In genomic region chr2:231604685-231605606, GRCh38 we compare ENCODE assay signal across 8 cellular contexts. TPM values are rescaled to one million over a fixed set of nuclear protein-coding genes. Genes with fewer than 3 reads are reported as not detected.
A peak's percentile ranks its signal among the peaks of the same experiment; 100 is the strongest.
DNase-seq lines count a peak whose midpoint lies in the region; ATAC-seq and TF ChIP-seq lines count a peak whose summit lies in the region.

No MANE protein-coding gene starts in this region.

- H3K27me3 ChIP-seq in layer of hippocampus (ENCODE audit: control insufficient read depth, insufficient read depth, low read length): no peaks in the 10 kb centered on the region

- POLR2A ChIA-PET in activated CD4-positive, alpha-beta T cell treated with anti-CD3 and anti-CD28 coated beads for 36 hours (lab: Charles Lee): interaction anchor here (0.6 kb wide), 1 partner anchor 45 kb away, joined by 4 read pairs; no protein-coding TSS in a partner anchor

- peaks cover 2% of the 10 kb centered on the region for H3K27me3 Mint-ChIP-seq in activated CD4-positive, alpha-beta T cell treated with anti-CD3 and anti-CD28 coated beads for 36 hours
- H3K27me3 Mint-ChIP-seq in chondrocyte (ENCODE audit: low read depth): no peaks in the 10 kb centered on the region

- no peaks in the 10 kb centered on the region for H3K9me3 Mint-ChIP-seq in activated CD4-positive, alpha-beta T cell treated with anti-CD3 and anti-CD28 coated beads for 36 hours (ENCODE audit: low read depth)
- H3K9me3 Mint-ChIP-seq in chondrocyte (ENCODE audit: low read depth): no peaks in the 10 kb centered on the region

- peaks cover 6% of the 10 kb centered on the region for H3K4me1 Mint-ChIP-seq in activated CD4-positive, alpha-beta T cell treated with anti-CD3 and anti-CD28 coated beads for 36 hours
- H3K4me1 Mint-ChIP-seq in chondrocyte (ENCODE audit: low read depth): peaks cover 23% of the 10 kb centered on the region

- peak; percentile 89 for ATAC-seq in GM19025 (IDR thresholded peaks at IDR 0.05; ENCODE audit: low read depth, unreplicated experiment)
- peak; percentile 80 for ATAC-seq in HG03196 (IDR thresholded peaks at IDR 0.05; ENCODE audit: unreplicated experiment)
- ATAC-seq in activated CD4-positive, alpha-beta T cell treated with anti-CD3 and anti-CD28 coated beads for 36 hours: peak; percentile 81

- CTCF ChIA-PET in activated CD4-positive, alpha-beta T cell treated with anti-CD3 and anti-CD28 coated beads for 36 hours (lab: Charles Lee): interaction anchor here (0.8 to 1.7 kb wide), 7 partner anchors 9 to 139 kb away, joined by 3 to 8 read pairs (median 4); no protein-coding TSS in a partner anchor

- H3K4me3 Mint-ChIP-seq in activated CD4-positive, alpha-beta T cell treated with anti-CD3 and anti-CD28 coated beads for 36 hours: peak overlapping the region; percentile 26
- peak overlapping the region; percentile 53 for H3K4me3 Mint-ChIP-seq in chondrocyte (ENCODE audit: unreplicated experiment)

- TF ChIP-seq CTCF in chondrocyte (IDR thresholded peaks at IDR 0.05): peak; percentile 41

- intact Hi-C loops in activated CD4-positive, alpha-beta T cell treated with anti-CD3 and anti-CD28 coated beads for 36 hours (cut with DNase I, micrococcal nuclease): loop anchor here (1.0 to 2.0 kb wide), 4 partner anchors 7 to 140 kb away; partner anchors contain the start of gene NCL (in 1 of the 2)

- no peaks in the 10 kb centered on the region for H3K36me3 Mint-ChIP-seq in activated CD4-positive, alpha-beta T cell treated with anti-CD3 and anti-CD28 coated beads for 36 hours (ENCODE audit: low read depth)
- no peaks in the 10 kb centered on the region for H3K36me3 Mint-ChIP-seq in chondrocyte (ENCODE audit: low read depth)

- DNase-seq in AG08396 (ENCODE audit: low spot score): peak; percentile 100
- peak; percentile 94 to 95 for DNase-seq in NCI-H446 (lab: John Stamatoyannopoulos, UW)
- peak; percentile 98 for DNase-seq in activated CD4-positive, alpha-beta T cell treated with anti-CD3 and anti-CD28 coated beads for 36 hours
- DNase-seq in chondrocyte (ENCODE audit: low spot score): peak; percentile 98
- DNase-seq in stimulated activated CD4-positive, alpha-beta T cell treated with anti-CD3 and anti-CD28 coated beads, Interleukin-1b, Interleukin-23, amount 100 ng/mL, for 1 hour (ENCODE audit: low read depth in 2 of 2): peak; percentile 83 to 84

- no peak overlapping the region for H3K27ac Mint-ChIP-seq in activated CD4-positive, alpha-beta T cell treated with anti-CD3 and anti-CD28 coated beads for 36 hours
- peak overlapping the region; percentile 90 for H3K27ac Mint-ChIP-seq in chondrocyte (ENCODE audit: unreplicated experiment)

- H3K27ac ChIP-seq in layer of hippocampus (ENCODE audit: low read depth, low read length): peak overlapping the region; percentile 100

RNA-seq across cellular contexts. Expression of gene TEX44, which starts 12.3 kb away (rescaled TPM):
- not detected for total RNA-seq in activated CD4-positive, alpha-beta T cell treated with anti-CD3 and anti-CD28 coated beads for 36 hours
- total RNA-seq in chondrocyte: not detected in 3 replicates

Comparison
In these comparisons a context has a peak if more than half of its experiments do, and no peak if none do; other contexts are left out.
1. Peak in every context shown above with its lines: DNase-seq, ATAC-seq and H3K27ac ChIP-seq.